Comparison of ENCODE assay signal across 1 cellular context in genomic region chr2:46477462-46477861, GRCh38.
TF ChIP-seq lines count a peak whose summit lies in the region.
"Not testable (repeated sequence)": the region's sequence is repeated elsewhere in the genome, so short reads cannot be mapped to it uniquely, and the experiment has no call there.

No MANE protein-coding gene starts in this region.

TF ChIP-seq in K562, 482 proteins besides CTCF, POLR2A, EP300 and RAD21:
- TF ChIP-seq SMAD4 (CRISPR knock-in tag; conservative IDR thresholded peaks at IDR 0.05) (peak; percentile 20), FOXJ2 (tag; IDR thresholded peaks at IDR 0.05) (0 out of 2 replicates have a peak, but pooled peaks have one; percentile 64), MAX (CRISPR knock-in tag; IDR thresholded peaks at IDR 0.05) (0 out of 2 replicates have a peak, but pooled peaks have one; percentile 41), POLR2G (IDR thresholded peaks at IDR 0.05; ENCODE audit: low read depth, low read length) (peak; percentile 46; the same call in 1 of the 2 replicates), EP400 (IDR thresholded peaks at IDR 0.05) (0 out of 2 replicates have a peak, but pooled peaks have one; percentile 22), ARID1B (IDR thresholded peaks at IDR 0.05) (0 out of 2 replicates have a peak, but pooled peaks have one; percentile 21), FOXP1 (CRISPR knock-in tag; IDR thresholded peaks at IDR 0.05) (peak; percentile 48; the same call in 1 of the 2 replicates), TEAD4 (CRISPR knock-in tag; IDR thresholded peaks at IDR 0.05; ENCODE audit: borderline replicate concordance) (0 out of 2 replicates have a peak, but pooled peaks have one; percentile 35), FOXA3 (CRISPR knock-in tag; conservative IDR thresholded peaks at IDR 0.05 in 1 of 2, IDR thresholded peaks at IDR 0.05 in 1 of 2) (peak; percentile 88 to 97), LEF1 (IDR thresholded peaks at IDR 0.05) (peak; percentile 72; the same call in 1 of the 2 replicates), FOXK2 (conservative IDR thresholded peaks at IDR 0.05 in 1 of 2, IDR thresholded peaks at IDR 0.05 in 1 of 2; ENCODE audit: low read depth in 2 of 2) (peak; percentile 88 to 92), MEIS2 (IDR thresholded peaks at IDR 0.05; ENCODE audit: partially characterized antibody) (peak; percentile 59), RBFOX2 (IDR thresholded peaks at IDR 0.05; ENCODE audit: low read depth, low read length) (peak; percentile 48; the same call in 1 of the 2 replicates), NRF1 (conservative IDR thresholded peaks at IDR 0.05 in 1 of 2, IDR thresholded peaks at IDR 0.05 in 1 of 2) (0 out of 4 replicates have a peak, but pooled peaks of 1 of the 2 experiments have one; percentile 17), TRIM24 (IDR thresholded peaks at IDR 0.05) (peak in 1 of 2 experiments; percentile 34; a peak in 1 of 4 replicates), DPF2 (IDR thresholded peaks at IDR 0.05) (peak; percentile 39; the same call in 1 of the 2 replicates), MGA (IDR thresholded peaks at IDR 0.05) (0 out of 2 replicates have a peak, but pooled peaks have one; percentile 9)
- TF ChIP-seq, protein P1, sequence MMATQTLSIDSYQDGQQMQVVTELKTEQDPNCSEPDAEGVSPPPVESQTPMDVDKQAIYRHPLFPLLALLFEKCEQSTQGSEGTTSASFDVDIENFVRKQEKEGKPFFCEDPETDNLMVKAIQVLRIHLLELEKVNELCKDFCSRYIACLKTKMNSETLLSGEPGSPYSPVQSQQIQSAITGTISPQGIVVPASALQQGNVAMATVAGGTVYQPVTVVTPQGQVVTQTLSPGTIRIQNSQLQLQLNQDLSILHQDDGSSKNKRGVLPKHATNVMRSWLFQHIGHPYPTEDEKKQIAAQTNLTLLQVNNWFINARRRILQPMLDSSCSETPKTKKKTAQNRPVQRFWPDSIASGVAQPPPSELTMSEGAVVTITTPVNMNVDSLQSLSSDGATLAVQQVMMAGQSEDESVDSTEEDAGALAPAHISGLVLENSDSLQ (IDR thresholded peaks at IDR 0.05) = peak; percentile 81
- TF ChIP-seq TEAD4 (IDR thresholded peaks at IDR 0.05; ENCODE audit: low read length) = not testable (repeated sequence)
- TF ChIP-seq, protein P2, sequence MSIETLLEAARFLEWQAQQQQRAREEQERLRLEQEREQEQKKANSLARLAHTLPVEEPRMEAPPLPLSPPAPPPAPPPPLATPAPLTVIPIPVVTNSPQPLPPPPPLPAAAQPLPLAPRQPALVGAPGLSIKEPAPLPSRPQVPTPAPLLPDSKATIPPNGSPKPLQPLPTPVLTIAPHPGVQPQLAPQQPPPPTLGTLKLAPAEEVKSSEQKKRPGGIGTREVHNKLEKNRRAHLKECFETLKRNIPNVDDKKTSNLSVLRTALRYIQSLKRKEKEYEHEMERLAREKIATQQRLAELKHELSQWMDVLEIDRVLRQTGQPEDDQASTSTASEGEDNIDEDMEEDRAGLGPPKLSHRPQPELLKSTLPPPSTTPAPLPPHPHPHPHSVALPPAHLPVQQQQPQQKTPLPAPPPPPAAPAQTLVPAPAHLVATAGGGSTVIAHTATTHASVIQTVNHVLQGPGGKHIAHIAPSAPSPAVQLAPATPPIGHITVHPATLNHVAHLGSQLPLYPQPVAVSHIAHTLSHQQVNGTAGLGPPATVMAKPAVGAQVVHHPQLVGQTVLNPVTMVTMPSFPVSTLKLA (conservative IDR thresholded peaks at IDR 0.05) = peak; percentile 35 to 53; a peak in 1 of 4 replicates
TF ChIP-seq in K562: peak in this region for 19; not testable (repeated sequence) for 463.
